ENCODE assay signal across 8 cellular contexts in genomic region chr12:50923361-50924130, GRCh38. TPM values are rescaled to one million over a fixed set of nuclear protein-coding genes. Genes with fewer than 3 reads are reported as not detected.
DNase-seq lines count a peak whose midpoint lies in the region; ATAC-seq and TF ChIP-seq lines count a peak whose summit lies in the region.

No MANE protein-coding gene starts in this region.

- H3K36me3 ChIP-seq in mammary epithelial cell (ENCODE audit: insufficient read depth, low read length): no peaks in the 10 kb centered on the region
- no peaks in the 10 kb centered on the region for H3K36me3 ChIP-seq in muscle layer of colon (ENCODE audit: insufficient read depth, low read length)

- peak overlapping the region; percentile 59 for H3K27ac ChIP-seq in mammary epithelial cell (ENCODE audit: insufficient read depth, low read depth, low read length)
- H3K27ac ChIP-seq in muscle layer of colon (ENCODE audit: low read depth, low read length): peak overlapping the region; percentile 95

- no peak for TF ChIP-seq CTCF in mammary epithelial cell (conservative IDR thresholded peaks at IDR 0.05 in 1 of 2, IDR thresholded peaks at IDR 0.05 in 1 of 2; ENCODE audit: extremely low read depth in 1 of 2, insufficient read depth in 1 of 2, low read depth in 1 of 2, low read length in 2 of 2)

- H3K9me3 ChIP-seq in mammary epithelial cell (replicated peaks; ENCODE audit: insufficient read depth, low read length) (no peaks in the 10 kb centered on the region), muscle layer of colon (ENCODE audit: low read length) (no peaks in the 10 kb centered on the region)

- H3K9ac ChIP-seq in mammary epithelial cell (ENCODE audit: insufficient read depth, low read length) (peak overlapping the region; percentile 66), muscle layer of colon (ENCODE audit: low read length) (peak overlapping the region; percentile 52)

- in situ Hi-C loops in mammary epithelial cell (cut with MboI; ENCODE audit: low sequenced_read_pairs in 2 of 2): no loop called here

- H3K4me3 ChIP-seq in mammary epithelial cell (replicated peaks in 1 of 3; ENCODE audit: insufficient read depth in 1 of 3, low read depth in 2 of 3, low read length in 3 of 3) (peak overlapping the region in 2 of 3 experiments; percentile 39 to 61), muscle layer of colon (ENCODE audit: low read depth in 1 of 2, low read length in 2 of 2) (peak overlapping the region; percentile 47 to 96)

- WGBS in mammary epithelial cell (ENCODE audit: low coverage, missing lambda C conversion rate): 14% methylated on average over 8 of the region's 8 CpGs

- no peaks in the 10 kb centered on the region for H4K20me1 ChIP-seq in mammary epithelial cell (ENCODE audit: insufficient read depth, low read length)

- H3K4me1 ChIP-seq in mammary epithelial cell (ENCODE audit: insufficient read depth, low read length): peaks cover 31% of the 10 kb centered on the region
- H3K4me1 ChIP-seq in muscle layer of colon (ENCODE audit: insufficient read depth, low read length): peaks cover 29% of the 10 kb centered on the region

- peaks cover 9% of the 10 kb centered on the region for H3K79me2 ChIP-seq in mammary epithelial cell (ENCODE audit: insufficient read depth, low read length)

- intact Hi-C loops in Right ventricle myocardium inferior (cut with DNase I): loop anchor here (1.0 to 2.0 kb wide), 3 partner anchors 63 to 159 kb away; partner anchors contain the start of gene ATF1
- intact Hi-C loops in cardiac septum (cut with DNase I): no loop called here
- intact Hi-C loops in mammary epithelial cell (cut with micrococcal nuclease): loop anchor here (2.0 to 5.0 kb wide), 2 partner anchors 104 to 159 kb away; partner anchors contain the start of genes ATF1 and SLC11A2

- peak overlapping the region; percentile 83 for H3K4me2 ChIP-seq in mammary epithelial cell (ENCODE audit: insufficient read depth, low read depth, low read length)

- no peak for DNase-seq in Right ventricle myocardium inferior (ENCODE audit: missing footprints)
- no peak for DNase-seq in cardiac septum (ENCODE audit: low spot score)
- DNase-seq in mammary epithelial cell: no peak
- no peak for DNase-seq in COLO829 (ENCODE audit: low spot score)
- DNase-seq in stimulated activated CD4-positive, alpha-beta T cell treated with anti-CD3 and anti-CD28 coated beads, Interleukin-1b, Interleukin-23, amount 100 ng/mL, for 48 hours: no peak
- DNase-seq in RKO (ENCODE audit: low spot score): no peak

- peak; percentile 35 for ATAC-seq in Right ventricle myocardium inferior
- no peak for ATAC-seq in HG03045 (IDR thresholded peaks at IDR 0.05; ENCODE audit: unreplicated experiment)

- dilution Hi-C loops in mammary epithelial cell (cut with HindIII; ENCODE audit: low sequenced_read_pairs): loop anchor here (5.0 kb wide), 1 partner anchor 86 kb away; no protein-coding TSS in a partner anchor

- no TSS peak for BruUV-seq in mammary epithelial cell (replicated peaks; lab: Mats Ljungman, UMichigan)

- H2AFZ ChIP-seq in mammary epithelial cell (ENCODE audit: low read depth, low read length): peak overlapping the region; percentile 84

- CTCF ChIA-PET in mammary epithelial cell (lab: Charles Lee; ENCODE audit: low non-redundant PET): no interaction called here

- H3K27me3 ChIP-seq in mammary epithelial cell (ENCODE audit: insufficient read depth, low read length) (no peaks in the 10 kb centered on the region), muscle layer of colon (ENCODE audit: control insufficient read depth in 1 of 2, insufficient read depth in 2 of 2, low read length in 2 of 2) (no peaks in the 10 kb centered on the region)

RNA-seq across cellular contexts. Expression of gene HIGD1C, which starts 28.8 kb away (rescaled TPM):
- not detected for total RNA-seq in Right ventricle myocardium inferior
- not detected for total RNA-seq in cardiac septum
- total RNA-seq in mammary epithelial cell: not detected
- not detected for polyA plus RNA-seq in mammary epithelial cell
- not detected for polyA minus RNA-seq in mammary epithelial cell
